ENCODE assay signal across 2 cellular contexts in genomic region chr6:12325872-12326271, GRCh38.
TF ChIP-seq lines count a peak whose summit lies in the region.

No MANE protein-coding gene starts in this region.

TF ChIP-seq in A549, 52 proteins besides CTCF, POLR2A, EP300 and RAD21:
- TF ChIP-seq MYC (IDR thresholded peaks at IDR 0.05; ENCODE audit: borderline replicate concordance, low read length) (no peak), EHF (CRISPR knock-in tag; IDR thresholded peaks at IDR 0.05) (no peak), JUN (IDR thresholded peaks at IDR 0.05) (no peak), EHMT2 (IDR thresholded peaks at IDR 0.05; ENCODE audit: low read depth) (no peak), MAZ (IDR thresholded peaks at IDR 0.05; ENCODE audit: borderline replicate concordance, low read depth, low read length) (no peak), ZNF302 (CRISPR knock-in tag; IDR thresholded peaks at IDR 0.05) (no peak), RNF2 (IDR thresholded peaks at IDR 0.05; ENCODE audit: borderline replicate concordance, low read depth) (no peak), NR3C1 (IDR thresholded peaks at IDR 0.05) (no peak), KDM5A (IDR thresholded peaks at IDR 0.05) (no peak), E2F6 (IDR thresholded peaks at IDR 0.05; ENCODE audit: borderline replicate concordance, low read depth) (no peak), HOXA7 (CRISPR knock-in tag; IDR thresholded peaks at IDR 0.05) (no peak), FOSB (CRISPR knock-in tag; IDR thresholded peaks at IDR 0.05) (no peak), CHD4 (IDR thresholded peaks at IDR 0.05; ENCODE audit: borderline replicate concordance) (no peak), RCOR1 (IDR thresholded peaks at IDR 0.05; ENCODE audit: low read depth, low read length) (no peak)
TF ChIP-seq in A549: peak in this region for 0.

TF ChIP-seq in H1, 55 proteins besides CTCF, POLR2A, EP300 and RAD21:
- TF ChIP-seq TAF7 (optimal IDR thresholded peaks at IDR 0.05; ENCODE audit: borderline replicate concordance, low read depth, low read length) (no peak), KDM1A (IDR thresholded peaks at IDR 0.05; ENCODE audit: borderline replicate concordance, low read length) (no peak), GTF2F1 (IDR thresholded peaks at IDR 0.05; ENCODE audit: borderline replicate concordance, low read depth, low read length) (no peak), TCF12 (IDR thresholded peaks at IDR 0.05; ENCODE audit: low read depth, low read length) (no peak), CBX5 (IDR thresholded peaks at IDR 0.05; ENCODE audit: low read depth, low read length) (no peak), BACH1 (IDR thresholded peaks at IDR 0.05; ENCODE audit: low read length) (no peak), MAFK (IDR thresholded peaks at IDR 0.05; ENCODE audit: low read depth, low read length) (no peak), GABPA (IDR thresholded peaks at IDR 0.05; ENCODE audit: borderline replicate concordance, insufficient read depth, low read length) (no peak), RFX5 (IDR thresholded peaks at IDR 0.05; ENCODE audit: borderline replicate concordance, low read depth, low read length) (no peak), CEBPB (IDR thresholded peaks at IDR 0.05; ENCODE audit: low read depth, low read length) (no peak), ZNF274 (IDR thresholded peaks at IDR 0.05; ENCODE audit: borderline replicate concordance, extremely low read depth, low read length) (no peak), SP2 (IDR thresholded peaks at IDR 0.05; ENCODE audit: low read length) (no peak), USF2 (IDR thresholded peaks at IDR 0.05; ENCODE audit: low read length) (no peak), NRF1 (IDR thresholded peaks at IDR 0.05; ENCODE audit: low read depth, low read length) (no peak), SRF (IDR thresholded peaks at IDR 0.05; ENCODE audit: low read depth, low read length) (no peak), CHD1 (IDR thresholded peaks at IDR 0.05; ENCODE audit: low read depth, low read length) (no peak), ATF3 (IDR thresholded peaks at IDR 0.05; ENCODE audit: insufficient read depth, low read depth, low read length) (no peak), ATF2 (IDR thresholded peaks at IDR 0.05; ENCODE audit: low read length) (no peak), POLR2AphosphoS5 (IDR thresholded peaks at IDR 0.05; ENCODE audit: low read depth, low read length) (no peak)
